ENCODE assay signal across 16 cellular contexts in the genomic region with DNA sequence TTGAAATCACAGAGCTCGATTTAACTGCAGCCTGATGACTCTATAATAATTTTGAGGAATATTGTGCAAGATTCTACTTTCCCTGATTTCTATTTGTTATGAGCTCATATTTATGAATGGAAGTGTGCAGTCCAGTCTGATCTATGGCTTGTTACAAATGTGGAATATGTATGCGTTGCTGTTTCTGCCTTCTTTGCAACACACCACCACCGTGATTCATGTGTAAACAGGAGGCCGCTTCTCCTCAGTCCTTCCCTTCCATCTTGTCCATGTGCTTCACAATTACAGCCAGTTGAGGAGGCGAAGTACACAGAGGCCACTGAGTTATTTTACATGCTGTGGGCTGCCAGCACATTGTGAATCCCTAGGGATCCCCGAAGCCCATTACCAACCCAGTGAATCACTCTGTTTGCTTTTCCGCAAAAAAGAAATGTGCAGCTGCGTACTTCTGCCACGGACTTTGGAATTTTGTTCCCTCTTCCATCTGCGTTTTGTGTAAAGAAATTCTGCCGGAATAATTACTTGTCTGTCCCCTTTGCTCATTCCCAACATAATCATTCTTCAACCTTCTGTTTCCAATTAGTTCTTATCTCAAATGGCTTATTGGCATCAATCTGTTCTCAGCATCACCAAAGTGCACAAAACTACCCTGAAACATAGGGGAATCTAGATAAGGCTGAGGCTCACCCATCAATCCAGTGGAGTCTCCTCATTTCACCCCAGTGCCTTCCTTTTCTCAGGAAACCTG.
A peak's percentile ranks its signal among the peaks of the same experiment; 100 is the strongest.
DNase-seq lines count a peak whose midpoint lies in the region; ATAC-seq, FAIRE-seq and TF ChIP-seq lines count a peak whose summit lies in the region.
"Had no signal": no experiment of that assay in that cellular context is flagged by ENCODE, and none has a peak within 500 bp of the region (broad histone marks: within the 10 kb centered on the region; RNA-seq: fewer than 3 reads in every experiment).

No MANE protein-coding gene starts in this region.

- CTCF ChIA-PET in H1 (lab: Charles Lee; ENCODE audit: partially characterized antibody) = interaction anchor here (0.6 kb wide), 1 partner anchor 556 kb away, joined by 3 read pairs; no protein-coding TSS in a partner anchor

- H4K5ac ChIP-seq in H1 (ENCODE audit: insufficient read length, low read depth, low read length) = no peak overlapping the region

- H2BK5ac ChIP-seq in H1 (ENCODE audit: low read depth, low read length) = no peak overlapping the region

- H3K79me1 ChIP-seq in H1 (ENCODE audit: low read depth, low read length) = no peaks in the 10 kb centered on the region

- H4K8ac ChIP-seq in H1 (ENCODE audit: extremely low read depth, insufficient read depth, low read length) = no peak overlapping the region

- TF ChIP-seq CTCF in H1 (IDR thresholded peaks at IDR 0.05; ENCODE audit: control extremely low read depth in 1 of 3, insufficient read depth in 1 of 3, low read depth in 1 of 3, low read length in 3 of 3) (no peak), neural progenitor cell (IDR thresholded peaks at IDR 0.05) (no peak)

- ATAC-seq in HG02588 (IDR thresholded peaks at IDR 0.05; ENCODE audit: unreplicated experiment) = no peak
- no peak for ATAC-seq in GM21576 (IDR thresholded peaks at IDR 0.05; ENCODE audit: unreplicated experiment)
- ATAC-seq: CD8-positive, alpha-beta T cell had no signal

- H3K4me3 Mint-ChIP-seq in neural progenitor cell = no peak overlapping the region
- H3K4me3 Mint-ChIP-seq: activated naive CD8-positive, alpha-beta T cell treated with anti-CD3 and anti-CD28 coated beads, Interleukin-2, amount 10 ng/mL, durations not matched to agents 7 days and 5 days; CD8-positive, alpha-beta T cell had no signal

- no peaks in the 10 kb centered on the region for H3K36me3 Mint-ChIP-seq in neural progenitor cell
- H3K36me3 Mint-ChIP-seq: activated naive CD8-positive, alpha-beta T cell treated with anti-CD3 and anti-CD28 coated beads, Interleukin-2, amount 10 ng/mL, durations not matched to agents 7 days and 5 days; CD8-positive, alpha-beta T cell had no signal

- no peak overlapping the region for H2BK120ac ChIP-seq in H1 (replicated peaks; ENCODE audit: low read depth, low read length)

- H3K9me3 Mint-ChIP-seq in neural progenitor cell = peaks cover 7% of the 10 kb centered on the region
- H3K9me3 Mint-ChIP-seq: activated naive CD8-positive, alpha-beta T cell treated with anti-CD3 and anti-CD28 coated beads, Interleukin-2, amount 10 ng/mL, durations not matched to agents 7 days and 5 days; CD8-positive, alpha-beta T cell had no signal

- peak overlapping the region; percentile 48 for H2AFZ ChIP-seq in H1 (ENCODE audit: low read length)
- H2AFZ ChIP-seq in neural progenitor cell (replicated peaks) = peak overlapping the region; percentile 30

- H3K23me2 ChIP-seq in H1 (ENCODE audit: low read depth, low read length) = no peaks in the 10 kb centered on the region

- H3K27ac ChIP-seq in H1 (ENCODE audit: low read depth, low read length) (no peak overlapping the region), neural progenitor cell (no peak overlapping the region)

- no peak overlapping the region for H3K14ac ChIP-seq in H1 (ENCODE audit: insufficient read length)

- no peak overlapping the region for H4K91ac ChIP-seq in H1 (replicated peaks; ENCODE audit: insufficient read length, low read length)

- H3F3A ChIP-seq in neural progenitor cell (ENCODE audit: low read depth) = no peaks in the 10 kb centered on the region

- H3K4me2 ChIP-seq in H1 (ENCODE audit: insufficient read depth in 1 of 2, low read depth in 2 of 2, low read length in 2 of 2) (no peak overlapping the region), neural progenitor cell (no peak overlapping the region)

- no peaks in the 10 kb centered on the region for H3K27me3 ChIP-seq in H1 (replicated peaks in 1 of 4; ENCODE audit: control insufficient read depth in 3 of 4, extremely low read depth in 1 of 4, insufficient read depth in 3 of 4, low read length in 3 of 4)
- no peaks in the 10 kb centered on the region for H3K27me3 ChIP-seq in neural progenitor cell
- H3K27me3 ChIP-seq: MG63 had no signal

- POLR2A ChIA-PET in H1 (lab: Charles Lee; ENCODE audit: partially characterized antibody) = interaction anchor here (1.0 kb wide), 1 partner anchor 552 kb away, joined by 3 read pairs; a partner anchor contains a TSS

- DNase-seq in DMS 273 treated with DMSO at 0.1 percent for 48 hours (lab: John Stamatoyannopoulos, UW) (peak; percentile 96), NCI-H446 treated with DMSO at 0.1 percent for 48 hours (lab: John Stamatoyannopoulos, UW) (peak; percentile 64), H1 (ENCODE audit: low read depth in 1 of 2, low spot score in 2 of 2) (no peak), neural progenitor cell (ENCODE audit: low spot score) (no peak), UCSD-AML1 (lab: John Stamatoyannopoulos, UW; ENCODE audit: unreplicated experiment) (no peak)
- DNase-seq in stimulated activated CD4-positive, alpha-beta T cell treated with anti-CD3 and anti-CD28 coated beads, Interleukin-12 subunit alpha, Interleukin-12 subunit beta, amount 100 ng/mL, for 4 hours = no peak
- DNase-seq: activated CD4-positive, alpha-beta T cell treated with anti-CD3 and anti-CD28 coated beads, Interleukin-2, amount 50 U/mL, for 4 hours; activated naive CD8-positive, alpha-beta T cell treated with anti-CD3 and anti-CD28 coated beads, Interleukin-2, amount 10 ng/mL, durations not matched to agents 7 days and 5 days; CD8-positive, alpha-beta T cell; foreskin melanocyte; MG63; RPMI8226; stimulated activated CD4-positive, alpha-beta T cell treated with anti-CD3 and anti-CD28 coated beads, Interleukin-4, amount 100 ng/mL, for 1 hour had no signal

- H2AK5ac ChIP-seq in H1 (ENCODE audit: low read depth, low read length) = no peak overlapping the region

- 0 out of 8 replicates have a peak, but pooled peaks cover 0 to 2% (median 0%) of the 10 kb centered on the region in 4 experiments for H3K36me3 ChIP-seq in H1 (ENCODE audit: control insufficient read depth in 2 of 4, insufficient read depth in 4 of 4, low read length in 3 of 4)
- no peaks in the 10 kb centered on the region for H3K36me3 ChIP-seq in neural progenitor cell
- H3K36me3 ChIP-seq: MG63 had no signal

- H3K9ac ChIP-seq in H1 (replicated peaks in 1 of 4; ENCODE audit: extremely low read depth in 1 of 4, low read depth in 3 of 4, low read length in 3 of 4) (no peak overlapping the region), neural progenitor cell (no peak overlapping the region)

- no peak for TF ChIP-seq POLR2A in H1 (IDR thresholded peaks at IDR 0.05; ENCODE audit: control extremely low read depth in 1 of 2, low read depth in 2 of 2, low read length in 2 of 2)

- WGBS in H1 (ENCODE audit: extremely low coverage in 1 of 2, insufficient coverage in 1 of 2, insufficient read length in 1 of 2, insufficient replicate concordance in 2 of 2, low coverage in 1 of 2, low lambda C conversion rate in 2 of 2, missing lambda C conversion rate in 1 of 2), 2 experiments = 97% methylated on average over 11 of the region's 11 CpGs; no CpG with 5 or more reads in 1 of the 2 experiments

- H2BK20ac ChIP-seq in H1 (ENCODE audit: low read length) = no peak overlapping the region

- H3K27me3 Mint-ChIP-seq in neural progenitor cell (ENCODE audit: insufficient read depth, low read depth) = peaks cover 2% of the 10 kb centered on the region
- H3K27me3 Mint-ChIP-seq: activated naive CD8-positive, alpha-beta T cell treated with anti-CD3 and anti-CD28 coated beads, Interleukin-2, amount 10 ng/mL, durations not matched to agents 7 days and 5 days had no signal

- H3K79me2 ChIP-seq in H1 (ENCODE audit: control insufficient read depth in 1 of 2, insufficient read depth in 2 of 2, low read length in 2 of 2) (no peaks in the 10 kb centered on the region), neural progenitor cell (ENCODE audit: low read depth) (no peaks in the 10 kb centered on the region)

- H2BK12ac ChIP-seq in H1 (ENCODE audit: low read depth, low read length) = no peak overlapping the region

- FAIRE-seq in H1 (lab: Jason Lieb, UNC) = no peak
- FAIRE-seq: GM18507 had no signal

- H3K4ac ChIP-seq in H1 (replicated peaks; ENCODE audit: insufficient read length, low read depth, low read length) = no peak overlapping the region

- no peak overlapping the region for H3K4me3 ChIP-seq in H1 (ENCODE audit: extremely low read depth in 1 of 4, insufficient read depth in 2 of 4, low read depth in 3 of 4, low read length in 4 of 4)
- H3K4me3 ChIP-seq in neural progenitor cell = no peak overlapping the region
- H3K4me3 ChIP-seq: MG63 had no signal

- H3K9me3 ChIP-seq in H1 (ENCODE audit: insufficient read depth in 2 of 2, low read depth in 1 of 2, low read length in 1 of 2) = no peaks in the 10 kb centered on the region
- no peaks in the 10 kb centered on the region for H3K9me3 ChIP-seq in neural progenitor cell (ENCODE audit: low read depth)
- H3K9me3 ChIP-seq: MG63 had no signal

- TF ChIP-seq RAD21 in H1 (IDR thresholded peaks at IDR 0.05 in 1 of 2, conservative IDR thresholded peaks at IDR 0.05 in 1 of 2; ENCODE audit: low read depth in 2 of 2, low read length in 2 of 2) = no peak

- no peak overlapping the region for H3K56ac ChIP-seq in H1 (replicated peaks; ENCODE audit: insufficient read length, low read depth, low read length)

- TF ChIP-seq EP300 in H1 (IDR thresholded peaks at IDR 0.05; ENCODE audit: borderline replicate concordance in 1 of 2, low read depth in 2 of 2, low read length in 2 of 2) = no peak

- H3K4me1 Mint-ChIP-seq in neural progenitor cell = peaks cover 10% of the 10 kb centered on the region
- H3K4me1 Mint-ChIP-seq: activated naive CD8-positive, alpha-beta T cell treated with anti-CD3 and anti-CD28 coated beads, Interleukin-2, amount 10 ng/mL, durations not matched to agents 7 days and 5 days had no signal

- H3K27ac Mint-ChIP-seq in neural progenitor cell = peak overlapping the region; percentile 44
- H3K27ac Mint-ChIP-seq: activated naive CD8-positive, alpha-beta T cell treated with anti-CD3 and anti-CD28 coated beads, Interleukin-2, amount 10 ng/mL, durations not matched to agents 7 days and 5 days; CD8-positive, alpha-beta T cell had no signal

- no peak overlapping the region for H3K23ac ChIP-seq in H1 (ENCODE audit: insufficient read length)

- H2BK15ac ChIP-seq in H1 (ENCODE audit: low read length) = no peak overlapping the region

- H4K20me1 ChIP-seq in H1 (replicated peaks in 1 of 2; ENCODE audit: control insufficient read depth in 1 of 2, insufficient read depth in 2 of 2, low read length in 2 of 2) (no peaks in the 10 kb centered on the region), neural progenitor cell (ENCODE audit: low read depth) (no peaks in the 10 kb centered on the region)

- no peak overlapping the region for H3K18ac ChIP-seq in H1 (ENCODE audit: extremely low read depth, low read length)

- H3K4me1 ChIP-seq in H1 (replicated peaks in 1 of 4; ENCODE audit: control insufficient read depth in 3 of 4, insufficient read depth in 4 of 4, low read length in 3 of 4) (no peaks in the 10 kb centered on the region), neural progenitor cell (peaks cover 4% of the 10 kb centered on the region)

TF ChIP-seq in H1, 55 proteins besides CTCF, POLR2A, EP300 and RAD21 (continues in another document):
- no peak for TF ChIP-seq JUND (IDR thresholded peaks at IDR 0.05; ENCODE audit: low read length)
- TF ChIP-seq CEBPB (IDR thresholded peaks at IDR 0.05; ENCODE audit: low read depth, low read length) = no peak
- TF ChIP-seq YY1 (IDR thresholded peaks at IDR 0.05; ENCODE audit: low read depth, low read length) = no peak
- no peak for TF ChIP-seq POLR2AphosphoS5 (IDR thresholded peaks at IDR 0.05; ENCODE audit: low read depth, low read length)

Comparison
In these comparisons a context has a peak if more than half of its experiments do, and no peak if none do; other contexts are left out.
1. DNase-seq: peak in DMS 273 treated with DMSO at 0.1 percent for 48 hours (single experiment) and NCI-H446 treated with DMSO at 0.1 percent for 48 hours (single experiment); none in H1 (0 of 2), neural progenitor cell (single experiment), UCSD-AML1 (single experiment) and stimulated activated CD4-positive, alpha-beta T cell treated with anti-CD3 and anti-CD28 coated beads, Interleukin-12 subunit alpha, Interleukin-12 subunit beta, amount 100 ng/mL, for 4 hours (single experiment).